10 cellular contexts compared by ENCODE assay signal in genomic region chr1:16153999-16154673, GRCh38. TPM values are rescaled to one million over a fixed set of nuclear protein-coding genes. Genes with fewer than 3 reads are reported as not detected.
DNase-seq lines count a peak whose midpoint lies in the region; ATAC-seq and TF ChIP-seq lines count a peak whose summit lies in the region.
"Had no signal": no experiment of that assay in that cellular context is flagged by ENCODE, and none has a peak within 500 bp of the region (broad histone marks: within the 10 kb centered on the region; RNA-seq: fewer than 3 reads in every experiment).

No MANE protein-coding gene starts in this region.

- H3K9ac ChIP-seq in duodenal mucosa (ENCODE audit: low read depth in 1 of 2, low read length in 2 of 2) (peak overlapping the region; percentile 81 to 83), mucosa of stomach (ENCODE audit: low read length) (peak overlapping the region; percentile 79)

- H3K27ac Mint-ChIP-seq in glutamatergic neuron (ENCODE audit: unreplicated experiment), result no peak overlapping the region

- no peak for ATAC-seq in upper lobe of right lung

- H3K36me3 ChIP-seq in left ventricle myocardium inferior (peaks cover 10% of the 10 kb centered on the region), duodenal mucosa (ENCODE audit: control insufficient read depth in 1 of 2, insufficient read depth in 2 of 2, low read length in 2 of 2) (peaks cover under 1 to 21% of the 10 kb centered on the region in 2 donors), mucosa of stomach (ENCODE audit: control insufficient read depth, insufficient read depth, low read length) (peaks cover 7% of the 10 kb centered on the region), upper lobe of right lung (peaks cover 14% of the 10 kb centered on the region)

- peaks cover 4% of the 10 kb centered on the region for H3K4me1 Mint-ChIP-seq in glutamatergic neuron (ENCODE audit: low read depth, unreplicated experiment)

- DNase-seq in left ventricle myocardium inferior (no peak), cardiac septum (ENCODE audit: low spot score) (no peak), upper lobe of right lung (no peak), substantia nigra (lab: John Stamatoyannopoulos, UW) (no peak), CD1c-positive myeloid dendritic cell (ENCODE audit: extremely low spot score) (no peak), glutamatergic neuron (no peak)
- DNase-seq: NCI-H1105 had no signal

- H3K4me3 ChIP-seq in left ventricle myocardium inferior, result peak overlapping the region; percentile 88
- H3K4me3 ChIP-seq in duodenal mucosa (ENCODE audit: low read depth in 1 of 2, low read length in 2 of 2), result peak overlapping the region; percentile 77
- peak overlapping the region; percentile 62 for H3K4me3 ChIP-seq in mucosa of stomach (ENCODE audit: low read length)
- peak overlapping the region; percentile 62 for H3K4me3 ChIP-seq in upper lobe of right lung

- H3K36me3 Mint-ChIP-seq in glutamatergic neuron (ENCODE audit: unreplicated experiment), result no peaks in the 10 kb centered on the region

- no peak overlapping the region for H3K4me3 Mint-ChIP-seq in glutamatergic neuron (ENCODE audit: unreplicated experiment)

- H3K9me3 Mint-ChIP-seq in glutamatergic neuron (ENCODE audit: unreplicated experiment), result peaks cover 3% of the 10 kb centered on the region

- TF ChIP-seq CTCF in left ventricle myocardium inferior (IDR thresholded peaks at IDR 0.05; ENCODE audit: borderline replicate concordance), result no peak
- no peak for TF ChIP-seq CTCF in upper lobe of right lung (IDR thresholded peaks at IDR 0.05)
- TF ChIP-seq CTCF in glutamatergic neuron (IDR thresholded peaks at IDR 0.05; ENCODE audit: partially characterized antibody, unreplicated experiment), result no peak

- peaks cover 76% of the 10 kb centered on the region for H3K4me1 ChIP-seq in left ventricle myocardium inferior
- peaks cover 31 to 35% of the 10 kb centered on the region in 2 donors for H3K4me1 ChIP-seq in duodenal mucosa (ENCODE audit: control insufficient read depth in 1 of 2, insufficient read depth in 2 of 2, low read length in 2 of 2)
- H3K4me1 ChIP-seq in mucosa of stomach (ENCODE audit: control insufficient read depth, insufficient read depth, low read length), result peaks cover 66% of the 10 kb centered on the region
- H3K4me1 ChIP-seq in upper lobe of right lung, result peaks cover 50% of the 10 kb centered on the region

- H3K9me3 ChIP-seq in left ventricle myocardium inferior (replicated peaks), result no peaks in the 10 kb centered on the region
- no peaks in the 10 kb centered on the region for H3K9me3 ChIP-seq in duodenal mucosa (ENCODE audit: control insufficient read depth in 1 of 2, low read length in 2 of 2)
- H3K9me3 ChIP-seq in mucosa of stomach (ENCODE audit: control insufficient read depth, low read length), result no peaks in the 10 kb centered on the region
- H3K9me3 ChIP-seq in upper lobe of right lung, result no peaks in the 10 kb centered on the region

- H3K27me3 Mint-ChIP-seq in glutamatergic neuron (ENCODE audit: unreplicated experiment), result peaks cover 11% of the 10 kb centered on the region

- intact Hi-C loops in left ventricle myocardium inferior (cut with micrococcal nuclease) (no loop called here), cardiac septum (cut with DNase I) (loop anchor here (2.0 kb wide), 2 partner anchors 29 to 71 kb away; no protein-coding TSS in a partner anchor), upper lobe of right lung (cut with DNase I) (no loop called here)

- H3K27me3 ChIP-seq in left ventricle myocardium inferior (ENCODE audit: low read depth) (no peaks in the 10 kb centered on the region), duodenal mucosa (ENCODE audit: control insufficient read depth in 1 of 2, insufficient read depth in 2 of 2, low read length in 2 of 2) (peaks cover 0 to 3% of the 10 kb centered on the region in 2 donors), mucosa of stomach (ENCODE audit: control insufficient read depth, insufficient read depth, low read length) (no peaks in the 10 kb centered on the region), upper lobe of right lung (no peaks in the 10 kb centered on the region)

- H3K27ac ChIP-seq in left ventricle myocardium inferior (replicated peaks) (peak overlapping the region; percentile 94), duodenal mucosa (ENCODE audit: low read depth, low read length) (peak overlapping the region; percentile 58), upper lobe of right lung (peak overlapping the region; percentile 89), substantia nigra (ENCODE audit: low read depth, low read length, poor library complexity, severe bottlenecking) (no peak overlapping the region)

RNA-seq across cellular contexts. Expression of gene EPHA2, which starts 1.7 kb away (rescaled TPM):
- total RNA-seq in left ventricle myocardium inferior (9.6 TPM), cardiac septum (26.1 TPM), upper lobe of right lung (44.8 TPM), glutamatergic neuron (ENCODE audit: unreplicated experiment) (0.29 TPM)
- total RNA-seq: activated CD8-positive, alpha-beta memory T cell treated with anti-CD3 and anti-CD28 coated beads for 36 hours had no signal

RNA-seq across cellular contexts. Expression of gene ARHGEF19, which starts 58.3 kb away (rescaled TPM):
- total RNA-seq in left ventricle myocardium inferior (2.2 TPM), cardiac septum (1.3 TPM), upper lobe of right lung (11.9 TPM), glutamatergic neuron (ENCODE audit: unreplicated experiment) (3.4 TPM)
